Comparison of ENCODE assay signal across 14 cellular contexts in genomic region chr3:43748179-43748578, GRCh38. TPM values are rescaled to one million over a fixed set of nuclear protein-coding genes. Genes with fewer than 3 reads are reported as not detected.
DNase-seq lines count a peak whose midpoint lies in the region; ATAC-seq and TF ChIP-seq lines count a peak whose summit lies in the region.
"Had no signal": no experiment of that assay in that cellular context is flagged by ENCODE, and none has a peak within 500 bp of the region (broad histone marks: within the 10 kb centered on the region; RNA-seq: fewer than 3 reads in every experiment).

No MANE protein-coding gene starts in this region.

- H2BK5ac ChIP-seq in neuronal stem cell (ENCODE audit: low read length), result peak overlapping the region; percentile 18

- no peaks in the 10 kb centered on the region for H3K4me1 ChIP-seq in neuronal stem cell (ENCODE audit: control insufficient read depth in 2 of 2, insufficient read depth in 1 of 2, low read depth in 1 of 2, low read length in 2 of 2)
- H3K4me1 ChIP-seq: adrenal gland, HAP-1 had no signal

- H3K27me3 ChIP-seq in neuronal stem cell (ENCODE audit: control insufficient read depth in 3 of 3, insufficient read depth in 3 of 3, low read depth in 1 of 3, low read length in 3 of 3), result peaks cover 0 to 5% (median 0%) of the 10 kb centered on the region in 3 experiments
- H3K27me3 ChIP-seq: adrenal gland had no signal

- DNase-seq in ELF-1 (ENCODE audit: low read depth, low spot score) (peak; percentile 18), RPMI7951 (ENCODE audit: low read depth) (peak; percentile 81), epithelial cell of esophagus (ENCODE audit: low read depth) (peak; percentile 30), neuronal stem cell (ENCODE audit: low spot score) (no peak)
- no peak for DNase-seq in stimulated activated naive CD8-positive, alpha-beta T cell treated with anti-CD3 and anti-CD28 coated beads, Interleukin-15, Interleukin-2, amounts not matched to agents 100 U/mL and 50 U/mL, for 24 hours
- DNase-seq: activated CD8-positive, alpha-beta memory T cell treated with anti-CD3 and anti-CD28 coated beads, Interleukin-2, amount 50 U/mL, for 48 hours; immature natural killer cell; NCI-H345; nephron progenitor cell had no signal

- no peak overlapping the region for H3K4ac ChIP-seq in neuronal stem cell (ENCODE audit: low read length)

- H3K14ac ChIP-seq in neuronal stem cell (ENCODE audit: low read length), result no peak overlapping the region

- H2BK120ac ChIP-seq in neuronal stem cell (ENCODE audit: low read depth, low read length), result no peak overlapping the region

- no peak overlapping the region for H4K8ac ChIP-seq in neuronal stem cell (ENCODE audit: low read depth, low read length)

- H3K4me3 ChIP-seq in epithelial cell of esophagus (ENCODE audit: low read length) (no peak overlapping the region), neuronal stem cell (ENCODE audit: low read length in 2 of 2) (no peak overlapping the region)
- H3K4me3 ChIP-seq: adrenal gland, HAP-1 had no signal

- no peak for ATAC-seq in HG03159 (IDR thresholded peaks at IDR 0.05; ENCODE audit: unreplicated experiment)
- no peak for ATAC-seq in stimulated activated naive CD8-positive, alpha-beta T cell treated with anti-CD3 and anti-CD28 coated beads, Interleukin-15, Interleukin-2, amounts not matched to agents 100 U/mL and 50 U/mL, for 24 hours
- no peak for ATAC-seq in HG02759 (IDR thresholded peaks at IDR 0.05; ENCODE audit: unreplicated experiment)
- no peak for ATAC-seq in GM21381 (IDR thresholded peaks at IDR 0.05; ENCODE audit: unreplicated experiment)

- no peak overlapping the region for H3K23ac ChIP-seq in neuronal stem cell (ENCODE audit: low read depth, low read length, poor library complexity)

- no peak overlapping the region for H3K9ac ChIP-seq in neuronal stem cell (ENCODE audit: low read depth, low read length, poor library complexity)

- no peak overlapping the region for H2BK15ac ChIP-seq in neuronal stem cell (ENCODE audit: low read length)

- H3K27ac ChIP-seq in neuronal stem cell (replicated peaks; ENCODE audit: low read length), result no peak overlapping the region

- H3K9me3 ChIP-seq in neuronal stem cell (replicated peaks in 1 of 2; ENCODE audit: control insufficient read depth in 2 of 2, insufficient read depth in 1 of 2, low read depth in 1 of 2, low read length in 2 of 2), result peaks cover 0 to 2% of the 10 kb centered on the region in 2 donors
- H3K9me3 ChIP-seq: adrenal gland, HAP-1 had no signal

- no peak overlapping the region for H2AK5ac ChIP-seq in neuronal stem cell (ENCODE audit: low read depth, low read length)

- H3K79me1 ChIP-seq in neuronal stem cell (ENCODE audit: low read depth, low read length), result no peaks in the 10 kb centered on the region

- no peak overlapping the region for H3K18ac ChIP-seq in neuronal stem cell (ENCODE audit: low read length)

- no CpG with 5 or more reads among the region's 5 CpGs for WGBS in neuronal stem cell (ENCODE audit: extremely low coverage in 2 of 2, insufficient read length in 2 of 2, insufficient replicate concordance in 1 of 2), 2 donors

- no peak overlapping the region for H4K91ac ChIP-seq in neuronal stem cell (ENCODE audit: low read depth, low read length, poor library complexity)

- H2BK12ac ChIP-seq in neuronal stem cell (ENCODE audit: low read length), result no peak overlapping the region

- H2AFZ ChIP-seq in neuronal stem cell (ENCODE audit: low read length), result peak overlapping the region; percentile 67

- H3K4me2 ChIP-seq in neuronal stem cell (ENCODE audit: insufficient read depth, low read length, poor library complexity, severe bottlenecking), result no peak overlapping the region

- H3K36me3 ChIP-seq in neuronal stem cell (replicated peaks in 1 of 2; ENCODE audit: control insufficient read depth in 2 of 2, insufficient read depth in 2 of 2, low read length in 2 of 2), result no peaks in the 10 kb centered on the region
- H3K36me3 ChIP-seq: adrenal gland, HAP-1 had no signal

- no peak for TF ChIP-seq CTCF in epithelial cell of esophagus (IDR thresholded peaks at IDR 0.05; ENCODE audit: insufficient read depth, low read depth, low read length, missing control alignments)

RNA-seq across cellular contexts. Expression of gene ABHD5, which starts 57.4 kb away (rescaled TPM):
- 22.6 and 26.7 TPM in 2 replicates for total RNA-seq in RPMI7951 (2014; rRNA removed; shearing (Covaris generic))
- 4.5 TPM for polyA plus RNA-seq in neuronal stem cell (2013, experiment 1 of 2)
- 4.4 TPM for polyA plus RNA-seq in neuronal stem cell (2013, experiment 2 of 2)

Comparison
In these comparisons a context has a peak if more than half of its experiments do, and no peak if none do; other contexts are left out.
1. DNase-seq: peak in ELF-1 (single experiment), RPMI7951 (single experiment) and epithelial cell of esophagus (single experiment); none in neuronal stem cell (single experiment) and stimulated activated naive CD8-positive, alpha-beta T cell treated with anti-CD3 and anti-CD28 coated beads, Interleukin-15, Interleukin-2, amounts not matched to agents 100 U/mL and 50 U/mL, for 24 hours (single experiment).